In genomic region chr13:28257305-28257704, GRCh38 we compare ENCODE assay signal across 24 cellular contexts.
"Had no signal": no experiment of that assay in that cellular context is flagged by ENCODE, and none has a peak within 500 bp of the region (broad histone marks: within the 10 kb centered on the region; RNA-seq: fewer than 3 reads in every experiment).

No MANE protein-coding gene starts in this region.

- H3K27ac Mint-ChIP-seq: natural killer cell treated with Interleukin-12 subunit alpha and Interleukin-12 subunit beta and Interleukin-15 and Interleukin-18, amount 100 ng/mL, for 72 hours; stimulated activated effector memory CD8-positive, alpha-beta T cell treated with anti-CD3 and anti-CD28 coated beads, Interleukin-12 subunit alpha, Interleukin-12 subunit beta, amount 100 ng/mL, for 72 hours; stimulated activated naive B cell treated with anti-CD40 and anti-IgM and Interleukin-4, amounts not matched to agents 10 μg/mL and 1 μg/mL and 100 μg/mL, for 72 hours had no signal

- H3K4me3 Mint-ChIP-seq: naive thymus-derived CD8-positive, alpha-beta T cell; natural killer cell treated with Interleukin-12 subunit alpha and Interleukin-12 subunit beta and Interleukin-15 and Interleukin-18, amount 100 ng/mL, for 72 hours; nephron progenitor cell; neural crest cell; stimulated activated effector memory CD8-positive, alpha-beta T cell treated with anti-CD3 and anti-CD28 coated beads, Interleukin-12 subunit alpha, Interleukin-12 subunit beta, amount 100 ng/mL, for 72 hours; stimulated activated naive B cell treated with anti-CD40 and anti-IgM and Interleukin-4, amounts not matched to agents 10 μg/mL and 1 μg/mL and 100 μg/mL, for 72 hours had no signal

- H3K9me3 Mint-ChIP-seq: naive thymus-derived CD8-positive, alpha-beta T cell; natural killer cell treated with Interleukin-12 subunit alpha and Interleukin-12 subunit beta and Interleukin-15 and Interleukin-18, amount 100 ng/mL, for 72 hours; nephron progenitor cell; neural crest cell; stimulated activated effector memory CD8-positive, alpha-beta T cell treated with anti-CD3 and anti-CD28 coated beads, Interleukin-12 subunit alpha, Interleukin-12 subunit beta, amount 100 ng/mL, for 72 hours; stimulated activated naive B cell treated with anti-CD40 and anti-IgM and Interleukin-4, amounts not matched to agents 10 μg/mL and 1 μg/mL and 100 μg/mL, for 72 hours had no signal

- H3K4me1 Mint-ChIP-seq: nephron progenitor cell had no signal

- DNase-seq: naive thymus-derived CD8-positive, alpha-beta T cell; nephron progenitor cell; occipital lobe; ovary; posterior cingulate gyrus; psoas muscle; right cardiac atrium; right lobe of liver; sigmoid colon; small intestine; stimulated activated CD4-positive, alpha-beta T cell treated with anti-CD3 and anti-CD28 coated beads, Interleukin-15, amount 100 ng/mL, for 24 hours; stimulated activated CD4-positive, alpha-beta T cell treated with anti-CD3 and anti-CD28 coated beads, Interleukin-2, amount 100 ng/mL, for 24 hours; stimulated activated CD4-positive, alpha-beta T cell treated with anti-CD3 and anti-CD28 coated beads, Interleukin-2, amount 100 ng/mL, for 48 hours; stimulated activated CD4-positive, alpha-beta T cell treated with anti-CD3 and anti-CD28 coated beads, Interleukin-4, amount 100 ng/mL, for 24 hours; stimulated activated naive B cell treated with anti-CD40 and anti-IgM and Interleukin-4, amounts not matched to agents 10 μg/mL and 1 μg/mL and 100 μg/mL, for 72 hours; stimulated activated naive CD4-positive, alpha-beta T cell treated with Interleukin-2 at 50 U/mL for 16 hours; stomach; thyroid gland; trophoblast cell; upper lobe of left lung had no signal

- H3K27me3 Mint-ChIP-seq: naive thymus-derived CD8-positive, alpha-beta T cell; natural killer cell treated with Interleukin-12 subunit alpha and Interleukin-12 subunit beta and Interleukin-15 and Interleukin-18, amount 100 ng/mL, for 72 hours; progenitor cell of endocrine pancreas; stimulated activated naive B cell treated with anti-CD40 and anti-IgM and Interleukin-4, amounts not matched to agents 10 μg/mL and 1 μg/mL and 100 μg/mL, for 72 hours had no signal

- ATAC-seq: naive thymus-derived CD8-positive, alpha-beta T cell; natural killer cell treated with Interleukin-12 subunit alpha and Interleukin-12 subunit beta and Interleukin-15 and Interleukin-18, amount 100 ng/mL, for 72 hours; psoas muscle; right cardiac atrium; right lobe of liver; stimulated activated effector memory CD8-positive, alpha-beta T cell treated with anti-CD3 and anti-CD28 coated beads, Interleukin-12 subunit alpha, Interleukin-12 subunit beta, amount 100 ng/mL, for 72 hours; stimulated activated naive B cell treated with anti-CD40 and anti-IgM and Interleukin-4, amounts not matched to agents 10 μg/mL and 1 μg/mL and 100 μg/mL, for 72 hours had no signal
